In the genomic region with DNA sequence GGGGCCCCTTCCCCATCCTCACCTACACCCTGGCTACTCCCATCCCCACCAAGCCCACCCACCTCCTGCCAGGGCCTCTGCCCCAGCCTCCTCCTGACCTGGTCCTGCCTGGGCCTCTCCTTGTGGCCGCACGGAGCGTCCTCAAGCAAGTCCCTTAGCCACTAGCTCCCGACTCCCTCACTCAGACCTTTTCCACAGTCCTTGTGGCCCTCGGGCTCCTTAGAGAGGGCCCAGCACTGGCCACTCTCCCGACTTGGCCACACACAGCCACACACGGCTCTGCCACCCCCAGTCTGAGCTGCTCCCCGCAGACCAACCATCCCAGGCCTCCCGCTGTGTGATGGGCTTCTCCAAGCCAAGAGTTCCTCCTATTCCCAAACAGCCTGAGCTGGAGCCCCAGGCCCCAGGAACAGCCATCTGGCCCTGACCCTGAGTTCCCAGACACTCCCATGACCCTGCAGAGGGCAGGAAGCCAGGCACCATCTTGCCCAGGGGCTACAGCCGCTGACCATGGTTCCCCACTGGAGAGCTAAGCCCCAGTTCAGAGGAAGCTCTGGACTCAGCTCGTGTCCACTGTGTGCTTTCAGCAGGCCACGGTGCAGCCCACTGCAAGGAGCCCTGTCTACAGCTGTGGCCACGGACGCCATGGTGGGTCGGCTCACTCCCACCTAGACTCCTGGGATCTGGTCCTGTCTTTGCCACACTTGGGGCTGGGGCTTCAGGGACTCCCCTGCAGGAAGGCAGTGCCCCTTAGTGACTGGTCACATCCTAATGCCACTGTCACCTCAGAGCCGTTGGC, we compare ENCODE assay signal across 1 cellular context.
TF ChIP-seq lines count a peak whose summit lies in the region.

No MANE protein-coding gene starts in this region.

TF ChIP-seq in HepG2, 621 proteins besides CTCF, POLR2A, EP300 and RAD21:
- TF ChIP-seq ZNF546 (CRISPR knock-in tag; conservative IDR thresholded peaks at IDR 0.05), result no peak
- peak; percentile 29 for TF ChIP-seq AGO2 (optimal IDR thresholded peaks at IDR 0.05; ENCODE audit: low read depth, low read length)
